12 cellular contexts compared by ENCODE assay signal in genomic region chr1:229127301-229127700, GRCh38.
DNase-seq lines count a peak whose midpoint lies in the region; ATAC-seq and TF ChIP-seq lines count a peak whose summit lies in the region.
"Had no signal": no experiment of that assay in that cellular context is flagged by ENCODE, and none has a peak within 500 bp of the region (broad histone marks: within the 10 kb centered on the region; RNA-seq: fewer than 3 reads in every experiment).

No MANE protein-coding gene starts in this region.

- no peak overlapping the region for H3K27ac Mint-ChIP-seq in T-helper 17 cell
- H3K27ac Mint-ChIP-seq: activated B cell treated with CpG ODN at 0.5 μM for 24 hours had no signal

- no peak overlapping the region for H3K9ac ChIP-seq in DND-41 (ENCODE audit: low read depth, low read length)

- peaks cover 26% of the 10 kb centered on the region for H3K4me1 ChIP-seq in DND-41 (ENCODE audit: insufficient read depth, low read length)
- peaks cover 0 to 42% of the 10 kb centered on the region in 2 donors for H3K4me1 ChIP-seq in left lung

- H3K27me3 ChIP-seq in DND-41 (ENCODE audit: insufficient read depth, low read length, poor library complexity) (no peaks in the 10 kb centered on the region), left lung (no peaks in the 10 kb centered on the region)

- H3K27ac ChIP-seq in DND-41 (ENCODE audit: low read length) (no peak overlapping the region), left lung (no peak overlapping the region)

- H3K9me3 ChIP-seq in DND-41 (ENCODE audit: insufficient read depth, low read length, severe bottlenecking) = no peaks in the 10 kb centered on the region
- H3K9me3 ChIP-seq in T-helper 17 cell (ENCODE audit: control insufficient read depth, low read length, poor library complexity, severe bottlenecking) = no peaks in the 10 kb centered on the region
- H3K9me3 ChIP-seq in left lung = no peaks in the 10 kb centered on the region
- H3K9me3 ChIP-seq: left ventricle myocardium inferior had no signal

- H3K36me3 Mint-ChIP-seq in T-helper 17 cell (ENCODE audit: low read depth) = no peaks in the 10 kb centered on the region

- H2AFZ ChIP-seq in DND-41 (ENCODE audit: low read depth, low read length) = no peak overlapping the region

- peaks cover 4% of the 10 kb centered on the region for H3K27me3 Mint-ChIP-seq in T-helper 17 cell

- H3K4me3 Mint-ChIP-seq in T-helper 17 cell = peak overlapping the region; percentile 63
- H3K4me3 Mint-ChIP-seq: activated B cell treated with CpG ODN at 0.5 μM for 24 hours had no signal

- TF ChIP-seq CTCF in DND-41 (IDR thresholded peaks at IDR 0.05; ENCODE audit: borderline replicate concordance, extremely low read depth, low read length, poor library complexity, severe bottlenecking) (no peak), left lung (IDR thresholded peaks at IDR 0.05) (no peak)

- DNase-seq in DND-41 = peak; percentile 55
- DNase-seq in T-helper 17 cell = no peak
- DNase-seq in left lung = no peak
- DNase-seq in NCI-H524 (lab: John Stamatoyannopoulos, UW) = no peak
- no peak for DNase-seq in NCI-H2029 treated with DMSO at 0.1 percent for 48 hours (lab: John Stamatoyannopoulos, UW)
- DNase-seq in activated effector memory CD4-positive, alpha-beta T cell treated with anti-CD3 and anti-CD28 coated beads, Interleukin-2, amount 50 U/mL, for 16 hours = no peak
- DNase-seq in NCI-H2029 (lab: John Stamatoyannopoulos, UW) = no peak
- DNase-seq: activated B cell treated with CpG ODN at 0.5 μM for 24 hours; effector CD4-positive, alpha-beta T cell; left ventricle myocardium inferior; NCI-H1436 treated with DMSO at 0.1 percent for 48 hours had no signal

- H3K4me2 ChIP-seq in DND-41 (ENCODE audit: insufficient read depth, low read length) = no peak overlapping the region

- H3K4me3 ChIP-seq in DND-41 (ENCODE audit: low read depth in 1 of 2, low read length in 2 of 2) = no peak overlapping the region
- H3K4me3 ChIP-seq in left lung = no peak overlapping the region
- H3K4me3 ChIP-seq: left ventricle myocardium inferior had no signal

- peaks cover 49% of the 10 kb centered on the region for H3K4me1 Mint-ChIP-seq in T-helper 17 cell

- peak; percentile 48 for ATAC-seq in DND-41 (ENCODE audit: insufficient read depth, low read depth)
- ATAC-seq in HG02678 (IDR thresholded peaks at IDR 0.05; ENCODE audit: unreplicated experiment) = peak; percentile 43
- ATAC-seq in T-helper 17 cell = peak; percentile 64
- peak; percentile 63 for ATAC-seq in left lung

- no peaks in the 10 kb centered on the region for H4K20me1 ChIP-seq in DND-41 (ENCODE audit: insufficient read depth, low read length)

- H3K79me2 ChIP-seq in DND-41 (ENCODE audit: insufficient read depth, low read length) = no peaks in the 10 kb centered on the region

- intact Hi-C loops in left lung (cut with DNase I) = no loop called here

- H3K36me3 ChIP-seq in DND-41 (ENCODE audit: insufficient read depth, low read length) (no peaks in the 10 kb centered on the region), left lung (no peaks in the 10 kb centered on the region)
- H3K36me3 ChIP-seq: left ventricle myocardium inferior had no signal
